1 cellular context compared by ENCODE assay signal in genomic region chr2:215770668-215771067, GRCh38.
TF ChIP-seq lines count a peak whose summit lies in the region.

No MANE protein-coding gene starts in this region.

TF ChIP-seq in GM23338, 12 proteins besides CTCF, POLR2A, EP300 and RAD21 (continued from another document):
- TF ChIP-seq REST (IDR thresholded peaks at IDR 0.05; ENCODE audit: unreplicated experiment), result no peak
- TF ChIP-seq JUNB (IDR thresholded peaks at IDR 0.05; ENCODE audit: unreplicated experiment), result no peak
- no peak for TF ChIP-seq ZNF114 (CRISPR knock-in tag; IDR thresholded peaks at IDR 0.05)
